ENCODE assay signal across 8 cellular contexts in genomic region chr14:100341301-100342031, GRCh38. TPM values are rescaled to one million over a fixed set of nuclear protein-coding genes. Genes with fewer than 3 reads are reported as not detected.
DNase-seq lines count a peak whose midpoint lies in the region; ATAC-seq and TF ChIP-seq lines count a peak whose summit lies in the region.

No MANE protein-coding gene starts in this region.

- intact Hi-C loops in stomach (cut with DNase I; ENCODE audit: low total_unique reads), result no loop called here

- TF ChIP-seq CTCF in kidney epithelial cell (IDR thresholded peaks at IDR 0.05; ENCODE audit: insufficient read depth, low read length, poor library complexity, severe bottlenecking) (no peak), stomach (IDR thresholded peaks at IDR 0.05) (no peak)

- WGBS in stomach, 5 donors, result 34 to 60% (median 52%) methylated on average over 8 of the region's 8 CpGs

- no peaks in the 10 kb centered on the region for H3K9me3 ChIP-seq in stomach

- H3K36me3 ChIP-seq in ACC112 (ENCODE audit: insufficient read depth, low read length), result peaks cover 12% of the 10 kb centered on the region; the same call in 1 of the 2 replicates
- H3K36me3 ChIP-seq in kidney epithelial cell (ENCODE audit: control insufficient read depth, insufficient read depth, low read length), result no peaks in the 10 kb centered on the region
- H3K36me3 ChIP-seq in stomach, result peaks cover 26 to 87% (median 65%) of the 10 kb centered on the region in 4 donors

- DNase-seq in GM19238 (ENCODE audit: insufficient read length, low spot score) (peak; percentile 34), M059J (ENCODE audit: low read depth) (peak; percentile 70), astrocyte of the hippocampus (ENCODE audit: low read depth, low spot score) (peak; percentile 90), kidney epithelial cell (ENCODE audit: low read depth) (peak; percentile 82), stomach (peak; percentile 41), NCI-H1930 (lab: John Stamatoyannopoulos, UW) (no peak)

- peaks cover 15% of the 10 kb centered on the region for H3K4me1 ChIP-seq in ACC112 (ENCODE audit: control insufficient read depth, insufficient read depth, low read length, unreplicated experiment)
- peaks cover 12 to 24% (median 17%) of the 10 kb centered on the region in 4 donors for H3K4me1 ChIP-seq in stomach

- H2AFZ ChIP-seq in ACC112 (ENCODE audit: low read length, unreplicated experiment), result no peak overlapping the region

- no peak for ATAC-seq in GM19397 (IDR thresholded peaks at IDR 0.05; ENCODE audit: unreplicated experiment)

- TF ChIP-seq POLR2A in stomach (IDR thresholded peaks at IDR 0.05), result no peak

- H3K27ac ChIP-seq in ACC112 (ENCODE audit: low read depth, low read length) (peak overlapping the region; percentile 80), stomach (peak overlapping the region; percentile 1 to 82 (median 70))

- no peaks in the 10 kb centered on the region for H3K79me2 ChIP-seq in ACC112 (ENCODE audit: control insufficient read depth, insufficient read depth, low read length, unreplicated experiment)

- H3K27me3 ChIP-seq in ACC112 (ENCODE audit: insufficient read depth, low read length) (no peaks in the 10 kb centered on the region), kidney epithelial cell (ENCODE audit: control insufficient read depth, insufficient read depth, low read length) (no peaks in the 10 kb centered on the region), stomach (no peaks in the 10 kb centered on the region)

- H3K4me3 ChIP-seq in ACC112 (ENCODE audit: low read depth, low read length) (no peak overlapping the region), kidney epithelial cell (ENCODE audit: low read depth, low read length) (no peak overlapping the region), stomach (no peak overlapping the region)

- no peak for TF ChIP-seq EP300 in stomach (IDR thresholded peaks at IDR 0.05)

RNA-seq across cellular contexts. Expression of gene SLC25A47, which starts 18.3 kb away (rescaled TPM):
- total RNA-seq in M059J (2014; rRNA removed; shearing (Covaris generic)), result not detected in 2 replicates
- total RNA-seq in kidney epithelial cell (not detected in 2 replicates), stomach (under 1 TPM in 1 of 5 donors, not detected in 4; 0.73 TPM)
- not detected for polyA plus RNA-seq in stomach

RNA-seq across cellular contexts. Expression of gene WDR25, which starts 34.8 kb away (rescaled TPM):
- total RNA-seq in M059J (2014; rRNA removed; shearing (Covaris generic)), result 22.4 and 22.8 TPM in 2 replicates
- total RNA-seq in kidney epithelial cell, result 17.8 and 24.5 TPM in 2 replicates
- total RNA-seq in stomach, result 10 to 100 TPM in 1 of 5 donors, 1 to 10 TPM in 4; 1.3 to 10.5 (median 8.7) TPM
- 10 to 100 TPM in 1 of 3 donors, 1 to 10 TPM in 2; 5.3 to 13.6 (median 8.3) TPM for polyA plus RNA-seq in stomach

RNA-seq across cellular contexts. Expression of gene SLC25A29, which starts 35.2 kb away (rescaled TPM):
- 5.0 and 18.8 TPM in 2 replicates for total RNA-seq in M059J (2014; rRNA removed; shearing (Covaris generic))
- 93.7 and 114 TPM in 2 replicates for total RNA-seq in kidney epithelial cell
- 100 to 1,000 TPM in 2 of 5 donors, 10 to 100 TPM in 3; 25.7 to 174 (median 30.1) TPM for total RNA-seq in stomach
- polyA plus RNA-seq in stomach, result 10 to 100 TPM in 2 of 3 donors, 1 to 10 TPM in 1; 9.0 to 58.3 (median 26.2) TPM

Comparison
In these comparisons a context has a peak if more than half of its experiments do, and no peak if none do; other contexts are left out.
1. DNase-seq: peak in GM19238 (single experiment), M059J (single experiment), astrocyte of the hippocampus (single experiment), kidney epithelial cell (single experiment) and stomach (single experiment); none in NCI-H1930 (0 of 2).